Comparison of ENCODE assay signal across 2 cellular contexts in genomic region chr20:56924976-56925695, GRCh38.
TF ChIP-seq lines count a peak whose summit lies in the region.

No MANE protein-coding gene starts in this region.

TF ChIP-seq in SK-N-SH, 30 proteins besides CTCF, POLR2A, EP300 and RAD21 (continued from another document):
- no peak for TF ChIP-seq ZBTB33 (IDR thresholded peaks at IDR 0.05; ENCODE audit: borderline replicate concordance, low read depth)
- TF ChIP-seq IRF3 (IDR thresholded peaks at IDR 0.05; ENCODE audit: low read depth, low read length): no peak
- no peak for TF ChIP-seq MEF2A (IDR thresholded peaks at IDR 0.05; ENCODE audit: borderline replicate concordance, low read depth)
- no peak for TF ChIP-seq EZH2phosphoT487 (IDR thresholded peaks at IDR 0.05; ENCODE audit: borderline replicate concordance, low read depth)
- no peak for TF ChIP-seq RXRA (IDR thresholded peaks at IDR 0.05; ENCODE audit: borderline replicate concordance, low read depth)
- TF ChIP-seq TEAD4 (IDR thresholded peaks at IDR 0.05; ENCODE audit: borderline replicate concordance, insufficient read depth): no peak
- TF ChIP-seq PBX3 (IDR thresholded peaks at IDR 0.05): no peak
- no peak for TF ChIP-seq SMC3 (IDR thresholded peaks at IDR 0.05; ENCODE audit: low read depth, low read length)
- no peak for TF ChIP-seq CHD2 (IDR thresholded peaks at IDR 0.05; ENCODE audit: low read length, partially characterized antibody)
- no peak for TF ChIP-seq FOXJ3 (CRISPR knock-in tag; IDR thresholded peaks at IDR 0.05)
- TF ChIP-seq NRF1 (IDR thresholded peaks at IDR 0.05; ENCODE audit: low read depth, low read length): no peak

TF ChIP-seq in SK-N-SH treated with all-trans-retinoic acid at 6 μM for 48 hours, 23 proteins besides CTCF, POLR2A, EP300 and RAD21 (continued from another document):
- TF ChIP-seq POU6F1 (CRISPR knock-in tag; IDR thresholded peaks at IDR 0.05; ENCODE audit: borderline replicate concordance, low read depth): no peak
TF ChIP-seq in SK-N-SH treated with all-trans-retinoic acid at 6 μM for 48 hours: peak in this region for 0.
